Comparison of ENCODE assay signal across 24 cellular contexts in the genomic region with DNA sequence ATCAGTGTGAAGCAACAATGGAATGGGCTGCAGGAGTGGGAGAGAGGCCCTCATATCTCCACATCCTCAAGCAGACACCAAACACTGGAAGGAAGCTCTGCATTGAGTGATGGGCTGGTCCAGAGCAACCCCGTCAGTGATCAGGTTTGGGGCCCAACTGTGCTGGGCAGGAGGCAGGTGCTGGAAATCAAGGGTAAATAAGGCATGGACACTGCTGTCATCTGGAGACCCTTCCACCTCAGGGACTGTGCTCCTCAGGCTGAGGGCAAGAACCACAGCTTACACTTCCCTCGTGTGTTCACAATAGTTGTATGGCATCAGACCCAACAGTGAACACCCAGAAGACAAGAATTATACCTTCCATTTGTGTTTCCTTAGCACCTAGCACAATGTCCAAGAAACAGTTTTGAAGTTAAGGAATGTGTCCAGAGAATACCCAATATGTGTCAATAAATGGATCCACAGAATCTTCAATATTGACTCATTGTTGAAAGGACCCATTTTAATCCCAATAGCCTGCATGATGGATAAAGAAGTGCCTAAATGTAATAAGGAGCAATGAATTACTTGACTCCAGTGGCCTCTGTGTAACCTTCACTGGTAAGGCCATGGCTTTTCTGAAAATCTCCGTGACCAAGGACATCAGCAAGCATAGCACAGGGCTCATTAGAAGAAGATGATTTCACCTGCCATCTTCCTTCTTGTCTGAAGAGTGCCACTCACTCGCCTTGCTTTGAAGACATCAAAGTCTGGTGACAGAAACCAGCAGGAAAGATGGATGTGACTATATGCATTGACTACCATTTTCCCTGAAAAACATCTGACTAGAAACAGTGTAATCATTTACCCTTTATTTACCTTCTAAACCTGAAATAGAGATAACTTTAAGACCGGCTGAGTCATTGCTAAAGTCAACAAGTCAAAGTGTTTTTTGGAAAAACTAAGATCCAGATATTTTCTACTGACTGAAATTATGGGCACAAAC. TPM values are rescaled to one million over a fixed set of nuclear protein-coding genes. Genes with fewer than 3 reads are reported as not detected.
"Had no signal": no experiment of that assay in that cellular context is flagged by ENCODE, and none has a peak within 500 bp of the region (broad histone marks: within the 10 kb centered on the region; RNA-seq: fewer than 3 reads in every experiment).

No MANE protein-coding gene starts in this region.

- ATAC-seq: activated CD4-positive, alpha-beta T cell treated with anti-CD3 and anti-CD28 coated beads for 36 hours; activated T-helper 17 cell treated with anti-CD3 and anti-CD28 coated beads, Interleukin-2, amount 50 U/mL, for 72 hours; naive thymus-derived CD8-positive, alpha-beta T cell; stimulated activated memory B cell treated with anti-CD40 and anti-IgM and Interleukin-4, amounts not matched to agents 10 μg/mL and 1 μg/mL and 100 μg/mL, for 72 hours; upper lobe of right lung had no signal

- H3K27me3 Mint-ChIP-seq: activated CD4-positive, alpha-beta memory T cell treated with anti-CD3 and anti-CD28 coated beads for 36 hours; activated CD4-positive, alpha-beta T cell treated with anti-CD3 and anti-CD28 coated beads for 36 hours; activated T-helper 17 cell treated with anti-CD3 and anti-CD28 coated beads, Interleukin-2, amount 50 U/mL, for 72 hours; central memory CD8-positive, alpha-beta T cell had no signal

- H3K4me1 Mint-ChIP-seq: activated CD4-positive, alpha-beta T cell treated with anti-CD3 and anti-CD28 coated beads for 36 hours; activated T-helper 17 cell treated with anti-CD3 and anti-CD28 coated beads, Interleukin-2, amount 50 U/mL, for 72 hours; central memory CD8-positive, alpha-beta T cell; naive thymus-derived CD8-positive, alpha-beta T cell; stimulated activated memory B cell treated with anti-CD40 and anti-IgM and Interleukin-4, amounts not matched to agents 10 μg/mL and 1 μg/mL and 100 μg/mL, for 72 hours had no signal

- H3K9me3 Mint-ChIP-seq: activated CD4-positive, alpha-beta memory T cell treated with anti-CD3 and anti-CD28 coated beads for 36 hours; activated naive CD4-positive, alpha-beta T cell treated with anti-CD3 and anti-CD28 coated beads for 36 hours; activated T-helper 17 cell treated with anti-CD3 and anti-CD28 coated beads, Interleukin-2, amount 50 U/mL, for 72 hours; central memory CD8-positive, alpha-beta T cell; naive thymus-derived CD8-positive, alpha-beta T cell; stimulated activated memory B cell treated with anti-CD40 and anti-IgM and Interleukin-4, amounts not matched to agents 10 μg/mL and 1 μg/mL and 100 μg/mL, for 72 hours had no signal

- H3K4me3 Mint-ChIP-seq: activated CD4-positive, alpha-beta memory T cell treated with anti-CD3 and anti-CD28 coated beads for 36 hours; activated CD4-positive, alpha-beta T cell treated with anti-CD3 and anti-CD28 coated beads for 36 hours; activated naive CD4-positive, alpha-beta T cell treated with anti-CD3 and anti-CD28 coated beads for 36 hours; activated T-helper 17 cell treated with anti-CD3 and anti-CD28 coated beads, Interleukin-2, amount 50 U/mL, for 72 hours; central memory CD8-positive, alpha-beta T cell; naive thymus-derived CD8-positive, alpha-beta T cell; stimulated activated memory B cell treated with anti-CD40 and anti-IgM and Interleukin-4, amounts not matched to agents 10 μg/mL and 1 μg/mL and 100 μg/mL, for 72 hours had no signal

- H3K9me3 ChIP-seq: colonic mucosa, ovary, spleen, thoracic aorta, upper lobe of right lung had no signal

- H3K36me3 ChIP-seq: brain microvascular endothelial cell, colonic mucosa, ovary, spleen, thoracic aorta, upper lobe of right lung had no signal

- H3K27ac Mint-ChIP-seq: activated CD4-positive, alpha-beta memory T cell treated with anti-CD3 and anti-CD28 coated beads for 36 hours; activated CD4-positive, alpha-beta T cell treated with anti-CD3 and anti-CD28 coated beads for 36 hours; activated naive CD4-positive, alpha-beta T cell treated with anti-CD3 and anti-CD28 coated beads for 36 hours; activated T-helper 17 cell treated with anti-CD3 and anti-CD28 coated beads, Interleukin-2, amount 50 U/mL, for 72 hours; naive thymus-derived CD8-positive, alpha-beta T cell; stimulated activated memory B cell treated with anti-CD40 and anti-IgM and Interleukin-4, amounts not matched to agents 10 μg/mL and 1 μg/mL and 100 μg/mL, for 72 hours had no signal

- FAIRE-seq: endometrium, frontal cortex had no signal

- H3K27me3 ChIP-seq: brain microvascular endothelial cell, colonic mucosa, ovary, spleen, upper lobe of right lung had no signal

- H3K4me3 ChIP-seq: colonic mucosa, ovary, spleen, thoracic aorta, upper lobe of right lung had no signal

- DNase-seq: activated CD4-positive, alpha-beta memory T cell treated with anti-CD3 and anti-CD28 coated beads for 36 hours; activated CD4-positive, alpha-beta T cell treated with anti-CD3 and anti-CD28 coated beads for 36 hours; activated naive CD4-positive, alpha-beta T cell treated with anti-CD3 and anti-CD28 coated beads for 36 hours; activated T-cell treated with anti-CD3 and anti-CD28 coated beads for 4 hours; anterior cingulate cortex; brain microvascular endothelial cell; colonic mucosa; erythroblast; head of caudate nucleus; kidney glomerular epithelial cell; mesendoderm; naive thymus-derived CD8-positive, alpha-beta T cell; ovary; spleen; stimulated activated CD4-positive, alpha-beta T cell treated with anti-CD3 and anti-CD28 coated beads, Interleukin-4, amount 100 ng/mL, for 4 hours; SW 1271; T-helper 2 cell; upper lobe of right lung had no signal

- H3K27ac ChIP-seq: brain microvascular endothelial cell, colonic mucosa, ovary, spleen, upper lobe of right lung had no signal

- H3K4me1 ChIP-seq: colonic mucosa, spleen, upper lobe of right lung had no signal

- H3K36me3 Mint-ChIP-seq: activated CD4-positive, alpha-beta memory T cell treated with anti-CD3 and anti-CD28 coated beads for 36 hours; naive thymus-derived CD8-positive, alpha-beta T cell; stimulated activated memory B cell treated with anti-CD40 and anti-IgM and Interleukin-4, amounts not matched to agents 10 μg/mL and 1 μg/mL and 100 μg/mL, for 72 hours had no signal

RNA-seq across cellular contexts. Expression of a gene that starts 7.0 kb away (rescaled TPM):
- total RNA-seq: activated CD4-positive, alpha-beta memory T cell treated with anti-CD3 and anti-CD28 coated beads for 36 hours; activated CD4-positive, alpha-beta T cell treated with anti-CD3 and anti-CD28 coated beads for 36 hours; activated naive CD4-positive, alpha-beta T cell treated with anti-CD3 and anti-CD28 coated beads for 36 hours; activated T-helper 17 cell treated with anti-CD3 and anti-CD28 coated beads, Interleukin-2, amount 50 U/mL, for 72 hours; frontal cortex; naive thymus-derived CD8-positive, alpha-beta T cell; thoracic aorta; upper lobe of right lung had no signal
- polyA plus RNA-seq: naive thymus-derived CD8-positive, alpha-beta T cell; ovary; spleen had no signal

RNA-seq across cellular contexts. Expression of a gene that starts 34.3 kb away (rescaled TPM):
- total RNA-seq: activated CD4-positive, alpha-beta memory T cell treated with anti-CD3 and anti-CD28 coated beads for 36 hours; activated CD4-positive, alpha-beta T cell treated with anti-CD3 and anti-CD28 coated beads for 36 hours; activated naive CD4-positive, alpha-beta T cell treated with anti-CD3 and anti-CD28 coated beads for 36 hours; activated T-helper 17 cell treated with anti-CD3 and anti-CD28 coated beads, Interleukin-2, amount 50 U/mL, for 72 hours; frontal cortex; naive thymus-derived CD8-positive, alpha-beta T cell; ovary; spleen; thoracic aorta; upper lobe of right lung had no signal
- polyA plus RNA-seq: naive thymus-derived CD8-positive, alpha-beta T cell; ovary; spleen had no signal

RNA-seq across cellular contexts. Expression of a gene that starts 60.0 kb away (rescaled TPM):
- total RNA-seq: activated CD4-positive, alpha-beta memory T cell treated with anti-CD3 and anti-CD28 coated beads for 36 hours; activated naive CD4-positive, alpha-beta T cell treated with anti-CD3 and anti-CD28 coated beads for 36 hours; activated T-helper 17 cell treated with anti-CD3 and anti-CD28 coated beads, Interleukin-2, amount 50 U/mL, for 72 hours; frontal cortex; naive thymus-derived CD8-positive, alpha-beta T cell; spleen; thoracic aorta; upper lobe of right lung had no signal
- polyA plus RNA-seq: naive thymus-derived CD8-positive, alpha-beta T cell; ovary; spleen had no signal
